Comparison of ENCODE assay signal across 28 cellular contexts in genomic region chr11:13082588-13082987, GRCh38.
"Had no signal": no experiment of that assay in that cellular context is flagged by ENCODE, and none has a peak within 500 bp of the region (broad histone marks: within the 10 kb centered on the region; RNA-seq: fewer than 3 reads in every experiment).

No MANE protein-coding gene starts in this region.

- H3K9me3 Mint-ChIP-seq: type B pancreatic cell had no signal

- ATAC-seq: stimulated activated effector memory CD8-positive, alpha-beta T cell treated with anti-CD3 and anti-CD28 coated beads, Interleukin-12 subunit alpha, Interleukin-12 subunit beta, amount 100 ng/mL, for 72 hours; stimulated activated memory B cell treated with anti-CD40 and anti-IgM and Interleukin-4, amounts not matched to agents 10 μg/mL and 1 μg/mL and 100 μg/mL, for 72 hours; stimulated activated naive B cell treated with anti-CD40 and anti-IgM and Interleukin-4, amounts not matched to agents 10 μg/mL and 1 μg/mL and 100 μg/mL, for 72 hours; stimulated activated naive CD8-positive, alpha-beta T cell treated with anti-CD3 and anti-CD28 coated beads, Interleukin-15, amount 100 ng/mL, for 72 hours; stimulated activated naive CD8-positive, alpha-beta T cell treated with anti-CD3 and anti-CD28 coated beads, Interleukin-15, Interleukin-2, amounts not matched to agents 100 U/mL and 50 U/mL, for 24 hours; upper lobe of right lung had no signal

- H3K4me3 ChIP-seq: stomach, suprapubic skin, testis, thoracic aorta, thyroid gland, tibial artery, tibial nerve, transverse colon, upper lobe of left lung, upper lobe of right lung, uterus, vagina had no signal

- H3K4me1 ChIP-seq: stomach, suprapubic skin, testis, thyroid gland, tibial artery, tibial nerve, transverse colon, upper lobe of left lung, upper lobe of right lung, uterus, vagina had no signal

- H3K9me3 ChIP-seq: stomach, suprapubic skin, testis, thoracic aorta, thyroid gland, tibial artery, tibial nerve, transverse colon, upper lobe of left lung, upper lobe of right lung, uterus, vagina had no signal

- H3K36me3 Mint-ChIP-seq: stimulated activated effector memory CD8-positive, alpha-beta T cell treated with anti-CD3 and anti-CD28 coated beads, Interleukin-12 subunit alpha, Interleukin-12 subunit beta, amount 100 ng/mL, for 72 hours; stimulated activated memory B cell treated with anti-CD40 and anti-IgM and Interleukin-4, amounts not matched to agents 10 μg/mL and 1 μg/mL and 100 μg/mL, for 72 hours; stimulated activated naive B cell treated with anti-CD40 and anti-IgM and Interleukin-4, amounts not matched to agents 10 μg/mL and 1 μg/mL and 100 μg/mL, for 72 hours; type B pancreatic cell had no signal

- H3K27ac Mint-ChIP-seq: stimulated activated effector memory CD8-positive, alpha-beta T cell treated with anti-CD3 and anti-CD28 coated beads, Interleukin-12 subunit alpha, Interleukin-12 subunit beta, amount 100 ng/mL, for 72 hours; stimulated activated memory B cell treated with anti-CD40 and anti-IgM and Interleukin-4, amounts not matched to agents 10 μg/mL and 1 μg/mL and 100 μg/mL, for 72 hours; stimulated activated naive B cell treated with anti-CD40 and anti-IgM and Interleukin-4, amounts not matched to agents 10 μg/mL and 1 μg/mL and 100 μg/mL, for 72 hours; stimulated activated naive CD8-positive, alpha-beta T cell treated with anti-CD3 and anti-CD28 coated beads, Interleukin-15, amount 100 ng/mL, for 72 hours; stimulated activated naive CD8-positive, alpha-beta T cell treated with anti-CD3 and anti-CD28 coated beads, Interleukin-15, Interleukin-2, amounts not matched to agents 100 ng/mL and 50 ng/mL, for 24 hours; type B pancreatic cell had no signal

- H3K4me1 Mint-ChIP-seq: stimulated activated effector memory CD8-positive, alpha-beta T cell treated with anti-CD3 and anti-CD28 coated beads, Interleukin-12 subunit alpha, Interleukin-12 subunit beta, amount 100 ng/mL, for 72 hours; stimulated activated memory B cell treated with anti-CD40 and anti-IgM and Interleukin-4, amounts not matched to agents 10 μg/mL and 1 μg/mL and 100 μg/mL, for 72 hours; stimulated activated naive B cell treated with anti-CD40 and anti-IgM and Interleukin-4, amounts not matched to agents 10 μg/mL and 1 μg/mL and 100 μg/mL, for 72 hours; stimulated activated naive CD8-positive, alpha-beta T cell treated with anti-CD3 and anti-CD28 coated beads, Interleukin-15, amount 100 ng/mL, for 72 hours had no signal

- DNase-seq: stimulated activated CD4-positive, alpha-beta T cell treated with anti-CD3 and anti-CD28 coated beads, Interleukin-2, amount 100 ng/mL, for 48 hours; stimulated activated CD4-positive, alpha-beta T cell treated with anti-CD3 and anti-CD28 coated beads, Interleukin-4, amount 100 ng/mL, for 1 hour; stimulated activated CD4-positive, alpha-beta T cell treated with anti-CD3 and anti-CD28 coated beads, Interleukin-4, amount 100 ng/mL, for 24 hours; stimulated activated CD4-positive, alpha-beta T cell treated with anti-CD3 and anti-CD28 coated beads, Interleukin-4, amount 100 ng/mL, for 4 hours; stimulated activated CD8-positive, alpha-beta memory T cell treated with anti-CD3 and anti-CD28 coated beads, Interleukin-4, amount 100 ng/mL, for 48 hours; stimulated activated naive B cell treated with anti-CD40 and anti-IgM and Interleukin-4, amounts not matched to agents 10 μg/mL and 1 μg/mL and 100 μg/mL, for 72 hours; stimulated activated naive CD4-positive, alpha-beta T cell; stimulated activated naive CD4-positive, alpha-beta T cell treated with Interleukin-2 at 50 U/mL for 16 hours; stimulated activated naive CD8-positive, alpha-beta T cell treated with anti-CD3 and anti-CD28 coated beads, Interleukin-15, amount 100 ng/mL, for 72 hours; stimulated activated naive CD8-positive, alpha-beta T cell treated with anti-CD3 and anti-CD28 coated beads, Interleukin-15, Interleukin-2, amounts not matched to agents 100 U/mL and 50 U/mL, for 24 hours; stomach; substantia nigra; testis; thyroid gland; tibial artery; transverse colon; trophoblast cell; upper lobe of left lung; upper lobe of right lung; uterus had no signal

- H3K27ac ChIP-seq: stomach, suprapubic skin, testis, thoracic aorta, thyroid gland, tibial artery, tibial nerve, transverse colon, upper lobe of left lung, upper lobe of right lung, uterus, vagina had no signal

- H3K27me3 ChIP-seq: testis, thyroid gland, tibial nerve, upper lobe of left lung, upper lobe of right lung, uterus, vagina had no signal

- H3K36me3 ChIP-seq: stomach, suprapubic skin, thoracic aorta, thyroid gland, tibial artery, tibial nerve, transverse colon, upper lobe of left lung, upper lobe of right lung, uterus, vagina had no signal

- H3K4me3 Mint-ChIP-seq: stimulated activated effector memory CD8-positive, alpha-beta T cell treated with anti-CD3 and anti-CD28 coated beads, Interleukin-12 subunit alpha, Interleukin-12 subunit beta, amount 100 ng/mL, for 72 hours; stimulated activated memory B cell treated with anti-CD40 and anti-IgM and Interleukin-4, amounts not matched to agents 10 μg/mL and 1 μg/mL and 100 μg/mL, for 72 hours; stimulated activated naive B cell treated with anti-CD40 and anti-IgM and Interleukin-4, amounts not matched to agents 10 μg/mL and 1 μg/mL and 100 μg/mL, for 72 hours; stimulated activated naive CD8-positive, alpha-beta T cell treated with anti-CD3 and anti-CD28 coated beads, Interleukin-15, amount 100 ng/mL, for 72 hours; stimulated activated naive CD8-positive, alpha-beta T cell treated with anti-CD3 and anti-CD28 coated beads, Interleukin-15, Interleukin-2, amounts not matched to agents 100 ng/mL and 50 ng/mL, for 24 hours; type B pancreatic cell had no signal
